ENCODE assay signal across 18 cellular contexts in genomic region chr17:47837401-47838039, GRCh38. TPM values are rescaled to one million over a fixed set of nuclear protein-coding genes. Genes with fewer than 3 reads are reported as not detected.
DNase-seq lines count a peak whose midpoint lies in the region; ATAC-seq and TF ChIP-seq lines count a peak whose summit lies in the region.
"Had no signal": no experiment of that assay in that cellular context is flagged by ENCODE, and none has a peak within 500 bp of the region (broad histone marks: within the 10 kb centered on the region; RNA-seq: fewer than 3 reads in every experiment).

No MANE protein-coding gene starts in this region.

- in situ Hi-C loops in astrocyte of the spinal cord (cut with HindIII; ENCODE audit: low sequenced_read_pairs) = no loop called here

- H3K27me3 Mint-ChIP-seq in CD4-positive, alpha-beta T cell = no peaks in the 10 kb centered on the region
- H3K27me3 Mint-ChIP-seq in HFFc6 (ENCODE audit: insufficient read depth) (no peaks in the 10 kb centered on the region), osteocyte (ENCODE audit: unreplicated experiment) (no peaks in the 10 kb centered on the region)
- H3K27me3 Mint-ChIP-seq: activated T-cell treated with anti-CD3 and anti-CD28 coated beads, Interleukin-2, amount 50 U/mL, for 24 hours; B cell; memory B cell had no signal

- H3K4me1 Mint-ChIP-seq in CD4-positive, alpha-beta T cell (ENCODE audit: low read depth) = peaks cover 49% of the 10 kb centered on the region
- H3K4me1 Mint-ChIP-seq in HFFc6 (ENCODE audit: low read depth) (peaks cover 34% of the 10 kb centered on the region), osteocyte (ENCODE audit: unreplicated experiment) (peaks cover 26% of the 10 kb centered on the region)

- CTCF ChIA-PET in CD4-positive, alpha-beta T cell (lab: Charles Lee) = no interaction called here

- no peak for ATAC-seq in CD4-positive, alpha-beta T cell (ENCODE audit: poor library complexity)
- no peak for ATAC-seq in GM21528 (IDR thresholded peaks at IDR 0.05; ENCODE audit: low FRiP score, unreplicated experiment)
- ATAC-seq: Panc1 had no signal

- intact Hi-C loops in CD4-positive, alpha-beta T cell (cut with DNase I, micrococcal nuclease) = loop anchor here in 1 of 2 experiments (10.0 kb wide), 1 partner anchor 267 kb away; the partner anchor contains the start of genes CBX1 and SNX11

- H3K4me3 ChIP-seq in astrocyte of the spinal cord (ENCODE audit: low read depth, low read length) = no peak overlapping the region
- H3K4me3 ChIP-seq: HAP-1 had no signal

- no peaks in the 10 kb centered on the region for H3K9me3 ChIP-seq in CD4-positive, alpha-beta T cell (ENCODE audit: control insufficient read depth, low read length)
- H3K9me3 ChIP-seq: HAP-1 had no signal

- H3K36me3 Mint-ChIP-seq in CD4-positive, alpha-beta T cell (ENCODE audit: low read depth) = no peaks in the 10 kb centered on the region
- H3K36me3 Mint-ChIP-seq in HFFc6 (ENCODE audit: low read depth) (peaks cover 7% of the 10 kb centered on the region; the same call in 1 of the 2 replicates), osteocyte (ENCODE audit: unreplicated experiment) (peaks cover 8% of the 10 kb centered on the region)

- no peak for TF ChIP-seq CTCF in CD4-positive, alpha-beta T cell (IDR thresholded peaks at IDR 0.05)
- no peak for TF ChIP-seq CTCF in HFFc6 (IDR thresholded peaks at IDR 0.05)
- TF ChIP-seq CTCF in astrocyte of the spinal cord (IDR thresholded peaks at IDR 0.05; ENCODE audit: low read depth, low read length) = no peak
- no peak for TF ChIP-seq CTCF in osteocyte (IDR thresholded peaks at IDR 0.05)

- POLR2A ChIA-PET in CD4-positive, alpha-beta T cell (lab: Charles Lee) = interaction anchor here (1.8 kb wide), 1 partner anchor 58 kb away, joined by 14 read pairs; the partner anchor contains the start of gene SP2

- H3K9me3 Mint-ChIP-seq in CD4-positive, alpha-beta T cell = no peaks in the 10 kb centered on the region
- H3K9me3 Mint-ChIP-seq in HFFc6 = no peaks in the 10 kb centered on the region
- H3K9me3 Mint-ChIP-seq in osteocyte (ENCODE audit: unreplicated experiment) = no peaks in the 10 kb centered on the region
- H3K9me3 Mint-ChIP-seq: activated T-cell treated with anti-CD3 and anti-CD28 coated beads, Interleukin-2, amount 50 U/mL, for 24 hours; memory B cell had no signal

- H3K27me3 ChIP-seq in CD4-positive, alpha-beta T cell (ENCODE audit: control insufficient read depth, insufficient read depth, low read length) = no peaks in the 10 kb centered on the region

- H3K4me3 Mint-ChIP-seq in CD4-positive, alpha-beta T cell = peak overlapping the region; percentile 15
- 0 out of 2 replicates have a peak overlapping the region, but pooled peaks have one; percentile 9 for H3K4me3 Mint-ChIP-seq in HFFc6
- no peak overlapping the region for H3K4me3 Mint-ChIP-seq in osteocyte (ENCODE audit: unreplicated experiment)
- H3K4me3 Mint-ChIP-seq: activated T-cell treated with anti-CD3 and anti-CD28 coated beads, Interleukin-2, amount 50 U/mL, for 24 hours; B cell; memory B cell had no signal

- no peak for DNase-seq in CD4-positive, alpha-beta T cell
- no peak for DNase-seq in HFFc6
- peak; percentile 46 for DNase-seq in astrocyte of the spinal cord (ENCODE audit: low read depth, low spot score)
- no peak for DNase-seq in osteocyte (ENCODE audit: extremely low spot score, unreplicated experiment)
- DNase-seq in stimulated activated CD4-positive, alpha-beta T cell treated with anti-CD3 and anti-CD28 coated beads, Interleukin-4, amount 100 ng/mL, for 24 hours = no peak
- DNase-seq in activated CD4-positive, alpha-beta T cell treated with anti-CD3 and anti-CD28 coated beads, Interleukin-2, amount 50 U/mL, for 1 hour = no peak
- DNase-seq: activated CD4-positive, alpha-beta T cell treated with anti-CD3 and anti-CD28 coated beads, Interleukin-2, amount 50 U/mL, for 4 hours; activated T-cell treated with anti-CD3 and anti-CD28 coated beads, Interleukin-2, amount 50 U/mL, for 24 hours; MM.1S; NCI-H1930; NCI-H510A treated with DMSO at 0.1 percent for 48 hours; stimulated activated CD4-positive, alpha-beta T cell treated with anti-CD3 and anti-CD28 coated beads, Interleukin-2, amount 100 ng/mL, for 48 hours had no signal

- no peak overlapping the region for H3K27ac Mint-ChIP-seq in CD4-positive, alpha-beta T cell
- peak overlapping the region; percentile 58 for H3K27ac Mint-ChIP-seq in HFFc6
- peak overlapping the region; percentile 47 for H3K27ac Mint-ChIP-seq in osteocyte (ENCODE audit: unreplicated experiment)
- H3K27ac Mint-ChIP-seq: activated T-cell treated with anti-CD3 and anti-CD28 coated beads, Interleukin-2, amount 50 U/mL, for 24 hours; B cell; memory B cell had no signal

- no peak overlapping the region for H3K27ac ChIP-seq in CD4-positive, alpha-beta T cell (ENCODE audit: low read depth, low read length)

RNA-seq across cellular contexts. Expression of gene SCRN2, which starts 3.6 kb away (rescaled TPM):
- total RNA-seq in CD4-positive, alpha-beta T cell = 10 to 100 TPM; 15.3 to 17.2 TPM
- total RNA-seq in HFFc6 (2021; fragmentation: NEBNext Ultra II Directional; extraction: Animal tissue kit (Norgen Biotek cat#: 25700)) = 10 to 100 TPM; 33.9 to 46.6 (median 39.1) TPM
- 25.4 and 25.6 TPM in 2 replicates for total RNA-seq in osteocyte

RNA-seq across cellular contexts. Expression of gene LRRC46, which starts 6.0 kb away (rescaled TPM):
- under 1 TPM; 0.42 to 0.85 TPM for total RNA-seq in CD4-positive, alpha-beta T cell
- total RNA-seq in HFFc6 (2021; fragmentation: NEBNext Ultra II Directional; extraction: Animal tissue kit (Norgen Biotek cat#: 25700)) = 1 to 10 TPM in 1 of 6 experiments, under 1 TPM in 5; 0.41 to 1.1 (median 0.83) TPM
- total RNA-seq in osteocyte = 0.54 and 0.84 TPM in 2 replicates
- total RNA-seq: cerebellum had no signal

RNA-seq across cellular contexts. Expression of gene MRPL10, which starts 6.2 kb away (rescaled TPM):
- total RNA-seq in CD4-positive, alpha-beta T cell = 10 to 100 TPM; 49.0 to 51.4 TPM
- total RNA-seq in HFFc6 (2021; fragmentation: NEBNext Ultra II Directional; extraction: Animal tissue kit (Norgen Biotek cat#: 25700)) = 10 to 100 TPM; 39.4 to 48.0 (median 43.7) TPM
- total RNA-seq in osteocyte = 41.0 and 41.8 TPM in 2 replicates

RNA-seq across cellular contexts. Expression of gene SP6, which starts 13.4 kb away (rescaled TPM):
- total RNA-seq in CD4-positive, alpha-beta T cell = under 1 TPM; 0.17 to 0.27 TPM
- total RNA-seq in HFFc6 (2021; fragmentation: NEBNext Ultra II Directional; extraction: Animal tissue kit (Norgen Biotek cat#: 25700)) = 1 to 10 TPM in 4 of 6 experiments, under 1 TPM in 2; 0.45 to 1.2 (median 1.1) TPM
- total RNA-seq in osteocyte = 0.16 TPM in 1 of 2 replicates, not detected in the other
- total RNA-seq: B cell had no signal

RNA-seq across cellular contexts. Expression of gene OSBPL7, which starts 15.9 kb away (rescaled TPM):
- 10 to 100 TPM; 30.1 to 30.8 TPM for total RNA-seq in CD4-positive, alpha-beta T cell
- 10 to 100 TPM in 2 of 6 experiments, 1 to 10 TPM in 4; 7.0 to 10.7 (median 9.2) TPM for total RNA-seq in HFFc6 (2021; fragmentation: NEBNext Ultra II Directional; extraction: Animal tissue kit (Norgen Biotek cat#: 25700))
- 16.8 and 18.0 TPM in 2 replicates for total RNA-seq in osteocyte
